Comparison of ENCODE assay signal across 9 cellular contexts in genomic region chr5:93585054-93585751, GRCh38. TPM values are rescaled to one million over a fixed set of nuclear protein-coding genes. Genes with fewer than 3 reads are reported as not detected.
DNase-seq lines count a peak whose midpoint lies in the region; ATAC-seq and TF ChIP-seq lines count a peak whose summit lies in the region.
"Had no signal": no experiment of that assay in that cellular context is flagged by ENCODE, and none has a peak within 500 bp of the region (broad histone marks: within the 10 kb centered on the region; RNA-seq: fewer than 3 reads in every experiment).

No MANE protein-coding gene starts in this region.

- peaks cover 11% of the 10 kb centered on the region for H3K4me1 Mint-ChIP-seq in activated T-helper 17 cell treated with anti-CD3 and anti-CD28 coated beads, Interleukin-2, amount 50 U/mL, for 72 hours
- H3K4me1 Mint-ChIP-seq in stimulated activated naive B cell treated with anti-CD40 and anti-IgM and Interleukin-4, amounts not matched to agents 10 μg/mL and 1 μg/mL and 100 μg/mL, for 72 hours: peaks cover 20 to 33% of the 10 kb centered on the region in 2 donors

- no peak for ATAC-seq in activated T-helper 17 cell treated with anti-CD3 and anti-CD28 coated beads, Interleukin-2, amount 50 U/mL, for 72 hours (replicated peaks)
- ATAC-seq in stimulated activated naive B cell treated with anti-CD40 and anti-IgM and Interleukin-4, amounts not matched to agents 10 μg/mL and 1 μg/mL and 100 μg/mL, for 72 hours (replicated peaks): no peak
- ATAC-seq in activated CD4-positive, CD25-positive, alpha-beta regulatory T cell treated with anti-CD3 and anti-CD28 coated beads, Interleukin-2, amount 50 U/mL, for 24 hours: no peak
- ATAC-seq: K562 had no signal

- peak overlapping the region; percentile 68 for H3K4me3 Mint-ChIP-seq in activated T-helper 17 cell treated with anti-CD3 and anti-CD28 coated beads, Interleukin-2, amount 50 U/mL, for 72 hours
- peak overlapping the region; percentile 76 to 79 for H3K4me3 Mint-ChIP-seq in stimulated activated naive B cell treated with anti-CD40 and anti-IgM and Interleukin-4, amounts not matched to agents 10 μg/mL and 1 μg/mL and 100 μg/mL, for 72 hours

- DNase-seq in AG10803 (ENCODE audit: low read depth) (peak; percentile 33), HCEC 1CT (peak; percentile 42), islet precursor cell (no peak)
- DNase-seq in stimulated activated naive B cell treated with anti-CD40 and anti-IgM and Interleukin-4, amounts not matched to agents 10 μg/mL and 1 μg/mL and 100 μg/mL, for 72 hours: no peak
- no peak for DNase-seq in central memory CD4-positive, alpha-beta T cell

- no peaks in the 10 kb centered on the region for H3K9me3 Mint-ChIP-seq in activated T-helper 17 cell treated with anti-CD3 and anti-CD28 coated beads, Interleukin-2, amount 50 U/mL, for 72 hours
- H3K9me3 Mint-ChIP-seq in stimulated activated naive B cell treated with anti-CD40 and anti-IgM and Interleukin-4, amounts not matched to agents 10 μg/mL and 1 μg/mL and 100 μg/mL, for 72 hours: peaks cover 4% of the 10 kb centered on the region in 2 donors

- peaks cover 45% of the 10 kb centered on the region for H3K27me3 Mint-ChIP-seq in activated T-helper 17 cell treated with anti-CD3 and anti-CD28 coated beads, Interleukin-2, amount 50 U/mL, for 72 hours
- H3K27me3 Mint-ChIP-seq in stimulated activated naive B cell treated with anti-CD40 and anti-IgM and Interleukin-4, amounts not matched to agents 10 μg/mL and 1 μg/mL and 100 μg/mL, for 72 hours: peaks cover 43 to 51% of the 10 kb centered on the region in 2 donors

- peaks cover 29% of the 10 kb centered on the region for H3K36me3 Mint-ChIP-seq in activated T-helper 17 cell treated with anti-CD3 and anti-CD28 coated beads, Interleukin-2, amount 50 U/mL, for 72 hours (ENCODE audit: low read depth)
- H3K36me3 Mint-ChIP-seq in stimulated activated naive B cell treated with anti-CD40 and anti-IgM and Interleukin-4, amounts not matched to agents 10 μg/mL and 1 μg/mL and 100 μg/mL, for 72 hours: peaks cover 8 to 13% of the 10 kb centered on the region in 2 donors

- H3K4me3 ChIP-seq in AG10803 (ENCODE audit: low read length) (peak overlapping the region; percentile 85), iPS-11a (ENCODE audit: low read depth, low read length) (peak overlapping the region; percentile 4)
- H3K4me3 ChIP-seq: K562 had no signal

- TF ChIP-seq CTCF in AG10803 (conservative IDR thresholded peaks at IDR 0.05; ENCODE audit: low read length): no peak

- no peak overlapping the region for H3K27ac Mint-ChIP-seq in activated T-helper 17 cell treated with anti-CD3 and anti-CD28 coated beads, Interleukin-2, amount 50 U/mL, for 72 hours
- H3K27ac Mint-ChIP-seq in stimulated activated naive B cell treated with anti-CD40 and anti-IgM and Interleukin-4, amounts not matched to agents 10 μg/mL and 1 μg/mL and 100 μg/mL, for 72 hours: no peak overlapping the region

RNA-seq across cellular contexts. Expression of gene NR2F1, which starts 2.2 kb away (rescaled TPM):
- total RNA-seq in activated T-helper 17 cell treated with anti-CD3 and anti-CD28 coated beads, Interleukin-2, amount 50 U/mL, for 72 hours: not detected

RNA-seq across cellular contexts. Expression of gene NR2F1-AS1, which starts 4.2 kb away (rescaled TPM):
- total RNA-seq in activated T-helper 17 cell treated with anti-CD3 and anti-CD28 coated beads, Interleukin-2, amount 50 U/mL, for 72 hours: not detected
- total RNA-seq: K562 had no signal

Comparison
In these comparisons a context has a peak if more than half of its experiments do, and no peak if none do; other contexts are left out.
1. DNase-seq: peak in AG10803 (single experiment) and HCEC 1CT (single experiment); none in stimulated activated naive B cell treated with anti-CD40 and anti-IgM and Interleukin-4, amounts not matched to agents 10 μg/mL and 1 μg/mL and 100 μg/mL, for 72 hours (single experiment), central memory CD4-positive, alpha-beta T cell (single experiment) and islet precursor cell (single experiment).